Comparison of ENCODE assay signal across 1 cellular context in the genomic region with DNA sequence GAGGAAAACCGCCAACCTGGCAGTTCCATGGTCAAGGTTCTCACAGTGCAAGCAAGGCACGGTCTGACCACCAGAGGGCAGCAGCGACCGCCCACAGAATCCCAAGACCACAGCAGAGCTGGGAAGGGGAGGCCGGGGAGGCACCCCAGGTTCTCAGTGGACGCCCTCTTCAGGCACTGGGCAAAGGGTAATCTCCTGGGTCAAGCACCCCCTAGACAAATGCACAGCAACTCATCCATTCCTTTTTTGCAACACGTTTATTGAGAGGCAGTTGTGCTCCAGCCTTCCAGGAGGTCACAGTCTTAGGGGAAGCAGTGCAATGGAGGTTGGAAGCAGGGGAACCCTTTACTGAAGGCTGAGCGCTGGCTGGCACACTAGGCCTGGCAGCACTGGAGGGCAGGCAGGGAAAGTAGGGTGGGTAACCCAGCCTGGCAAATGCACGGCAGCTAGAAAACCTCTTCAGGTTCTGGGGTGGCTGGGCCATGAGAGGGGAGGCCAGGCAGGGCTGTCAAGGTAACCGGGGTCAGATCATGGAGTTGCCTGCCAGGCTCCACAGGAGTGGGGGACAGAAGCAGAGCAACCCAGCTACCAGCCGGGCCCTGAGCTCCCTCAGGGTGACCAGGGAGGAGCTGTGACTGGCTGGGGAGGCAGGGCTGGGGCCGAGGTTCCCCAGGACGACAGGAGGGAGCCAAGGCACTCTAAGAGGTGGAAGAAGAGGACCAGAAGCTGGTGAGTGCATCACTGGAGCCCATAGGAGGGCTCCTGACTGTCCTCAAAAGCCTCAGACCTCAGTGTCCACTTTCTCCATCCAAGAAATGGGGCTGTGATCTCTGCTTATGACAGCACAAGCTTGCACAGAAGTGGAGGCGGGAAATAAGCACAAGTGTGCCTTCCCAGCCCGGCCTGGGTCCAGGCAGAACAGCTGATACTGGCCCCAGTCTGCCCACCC.
TF ChIP-seq lines count a peak whose summit lies in the region.

No MANE protein-coding gene starts in this region.

TF ChIP-seq in K562, 482 proteins besides CTCF, POLR2A, EP300 and RAD21 (continued from another document and continues in another):
- TF ChIP-seq, protein P1, sequence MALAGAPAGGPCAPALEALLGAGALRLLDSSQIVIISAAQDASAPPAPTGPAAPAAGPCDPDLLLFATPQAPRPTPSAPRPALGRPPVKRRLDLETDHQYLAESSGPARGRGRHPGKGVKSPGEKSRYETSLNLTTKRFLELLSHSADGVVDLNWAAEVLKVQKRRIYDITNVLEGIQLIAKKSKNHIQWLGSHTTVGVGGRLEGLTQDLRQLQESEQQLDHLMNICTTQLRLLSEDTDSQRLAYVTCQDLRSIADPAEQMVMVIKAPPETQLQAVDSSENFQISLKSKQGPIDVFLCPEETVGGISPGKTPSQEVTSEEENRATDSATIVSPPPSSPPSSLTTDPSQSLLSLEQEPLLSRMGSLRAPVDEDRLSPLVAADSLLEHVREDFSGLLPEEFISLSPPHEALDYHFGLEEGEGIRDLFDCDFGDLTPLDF (CRISPR knock-in tag; IDR thresholded peaks at IDR 0.05), result no peak
- TF ChIP-seq, protein P2, sequence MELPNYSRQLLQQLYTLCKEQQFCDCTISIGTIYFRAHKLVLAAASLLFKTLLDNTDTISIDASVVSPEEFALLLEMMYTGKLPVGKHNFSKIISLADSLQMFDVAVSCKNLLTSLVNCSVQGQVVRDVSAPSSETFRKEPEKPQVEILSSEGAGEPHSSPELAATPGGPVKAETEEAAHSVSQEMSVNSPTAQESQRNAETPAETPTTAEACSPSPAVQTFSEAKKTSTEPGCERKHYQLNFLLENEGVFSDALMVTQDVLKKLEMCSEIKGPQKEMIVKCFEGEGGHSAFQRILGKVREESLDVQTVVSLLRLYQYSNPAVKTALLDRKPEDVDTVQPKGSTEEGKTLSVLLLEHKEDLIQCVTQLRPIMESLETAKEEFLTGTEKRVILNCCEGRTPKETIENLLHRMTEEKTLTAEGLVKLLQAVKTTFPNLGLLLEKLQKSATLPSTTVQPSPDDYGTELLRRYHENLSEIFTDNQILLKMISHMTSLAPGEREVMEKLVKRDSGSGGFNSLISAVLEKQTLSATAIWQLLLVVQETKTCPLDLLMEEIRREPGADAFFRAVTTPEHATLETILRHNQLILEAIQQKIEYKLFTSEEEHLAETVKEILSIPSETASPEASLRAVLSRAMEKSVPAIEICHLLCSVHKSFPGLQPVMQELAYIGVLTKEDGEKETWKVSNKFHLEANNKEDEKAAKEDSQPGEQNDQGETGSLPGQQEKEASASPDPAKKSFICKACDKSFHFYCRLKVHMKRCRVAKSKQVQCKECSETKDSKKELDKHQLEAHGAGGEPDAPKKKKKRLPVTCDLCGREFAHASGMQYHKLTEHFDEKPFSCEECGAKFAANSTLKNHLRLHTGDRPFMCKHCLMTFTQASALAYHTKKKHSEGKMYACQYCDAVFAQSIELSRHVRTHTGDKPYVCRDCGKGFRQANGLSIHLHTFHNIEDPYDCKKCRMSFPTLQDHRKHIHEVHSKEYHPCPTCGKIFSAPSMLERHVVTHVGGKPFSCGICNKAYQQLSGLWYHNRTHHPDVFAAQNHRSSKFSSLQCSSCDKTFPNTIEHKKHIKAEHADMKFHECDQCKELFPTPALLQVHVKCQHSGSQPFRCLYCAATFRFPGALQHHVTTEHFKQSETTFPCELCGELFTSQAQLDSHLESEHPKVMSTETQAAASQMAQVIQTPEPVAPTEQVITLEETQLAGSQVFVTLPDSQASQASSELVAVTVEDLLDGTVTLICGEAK (IDR thresholded peaks at IDR 0.05), result no peak
- TF ChIP-seq, protein P2 (CRISPR knock-in tag; IDR thresholded peaks at IDR 0.05), result no peak
- no peak for TF ChIP-seq ZFP30 (CRISPR knock-in tag; IDR thresholded peaks at IDR 0.05; ENCODE audit: borderline replicate concordance)
- no peak for TF ChIP-seq SMARCA4 (IDR thresholded peaks at IDR 0.05)
- TF ChIP-seq, protein P3, sequence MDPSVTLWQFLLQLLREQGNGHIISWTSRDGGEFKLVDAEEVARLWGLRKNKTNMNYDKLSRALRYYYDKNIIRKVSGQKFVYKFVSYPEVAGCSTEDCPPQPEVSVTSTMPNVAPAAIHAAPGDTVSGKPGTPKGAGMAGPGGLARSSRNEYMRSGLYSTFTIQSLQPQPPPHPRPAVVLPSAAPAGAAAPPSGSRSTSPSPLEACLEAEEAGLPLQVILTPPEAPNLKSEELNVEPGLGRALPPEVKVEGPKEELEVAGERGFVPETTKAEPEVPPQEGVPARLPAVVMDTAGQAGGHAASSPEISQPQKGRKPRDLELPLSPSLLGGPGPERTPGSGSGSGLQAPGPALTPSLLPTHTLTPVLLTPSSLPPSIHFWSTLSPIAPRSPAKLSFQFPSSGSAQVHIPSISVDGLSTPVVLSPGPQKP (CRISPR knock-in tag; IDR thresholded peaks at IDR 0.05), result no peak
- TF ChIP-seq RBM39 (optimal IDR thresholded peaks at IDR 0.05; ENCODE audit: low read depth, low read length), result no peak
- no peak for TF ChIP-seq HEY1 (CRISPR knock-in tag; IDR thresholded peaks at IDR 0.05; ENCODE audit: borderline replicate concordance)
- TF ChIP-seq ZNF121 (CRISPR knock-in tag; conservative IDR thresholded peaks at IDR 0.05), result no peak
- TF ChIP-seq, protein P4, sequence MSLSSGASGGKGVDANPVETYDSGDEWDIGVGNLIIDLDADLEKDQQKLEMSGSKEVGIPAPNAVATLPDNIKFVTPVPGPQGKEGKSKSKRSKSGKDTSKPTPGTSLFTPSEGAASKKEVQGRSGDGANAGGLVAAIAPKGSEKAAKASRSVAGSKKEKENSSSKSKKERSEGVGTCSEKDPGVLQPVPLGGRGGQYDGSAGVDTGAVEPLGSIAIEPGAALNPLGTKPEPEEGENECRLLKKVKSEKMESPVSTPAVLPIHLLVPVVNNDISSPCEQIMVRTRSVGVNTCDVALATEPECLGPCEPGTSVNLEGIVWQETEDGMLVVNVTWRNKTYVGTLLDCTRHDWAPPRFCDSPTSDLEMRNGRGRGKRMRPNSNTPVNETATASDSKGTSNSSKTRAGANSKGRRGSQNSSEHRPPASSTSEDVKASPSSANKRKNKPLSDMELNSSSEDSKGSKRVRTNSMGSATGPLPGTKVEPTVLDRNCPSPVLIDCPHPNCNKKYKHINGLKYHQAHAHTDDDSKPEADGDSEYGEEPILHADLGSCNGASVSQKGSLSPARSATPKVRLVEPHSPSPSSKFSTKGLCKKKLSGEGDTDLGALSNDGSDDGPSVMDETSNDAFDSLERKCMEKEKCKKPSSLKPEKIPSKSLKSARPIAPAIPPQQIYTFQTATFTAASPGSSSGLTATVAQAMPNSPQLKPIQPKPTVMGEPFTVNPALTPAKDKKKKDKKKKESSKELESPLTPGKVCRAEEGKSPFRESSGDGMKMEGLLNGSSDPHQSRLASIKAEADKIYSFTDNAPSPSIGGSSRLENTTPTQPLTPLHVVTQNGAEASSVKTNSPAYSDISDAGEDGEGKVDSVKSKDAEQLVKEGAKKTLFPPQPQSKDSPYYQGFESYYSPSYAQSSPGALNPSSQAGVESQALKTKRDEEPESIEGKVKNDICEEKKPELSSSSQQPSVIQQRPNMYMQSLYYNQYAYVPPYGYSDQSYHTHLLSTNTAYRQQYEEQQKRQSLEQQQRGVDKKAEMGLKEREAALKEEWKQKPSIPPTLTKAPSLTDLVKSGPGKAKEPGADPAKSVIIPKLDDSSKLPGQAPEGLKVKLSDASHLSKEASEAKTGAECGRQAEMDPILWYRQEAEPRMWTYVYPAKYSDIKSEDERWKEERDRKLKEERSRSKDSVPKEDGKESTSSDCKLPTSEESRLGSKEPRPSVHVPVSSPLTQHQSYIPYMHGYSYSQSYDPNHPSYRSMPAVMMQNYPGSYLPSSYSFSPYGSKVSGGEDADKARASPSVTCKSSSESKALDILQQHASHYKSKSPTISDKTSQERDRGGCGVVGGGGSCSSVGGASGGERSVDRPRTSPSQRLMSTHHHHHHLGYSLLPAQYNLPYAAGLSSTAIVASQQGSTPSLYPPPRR (CRISPR knock-in tag; IDR thresholded peaks at IDR 0.05; ENCODE audit: borderline replicate concordance), result no peak
- TF ChIP-seq, protein P5, sequence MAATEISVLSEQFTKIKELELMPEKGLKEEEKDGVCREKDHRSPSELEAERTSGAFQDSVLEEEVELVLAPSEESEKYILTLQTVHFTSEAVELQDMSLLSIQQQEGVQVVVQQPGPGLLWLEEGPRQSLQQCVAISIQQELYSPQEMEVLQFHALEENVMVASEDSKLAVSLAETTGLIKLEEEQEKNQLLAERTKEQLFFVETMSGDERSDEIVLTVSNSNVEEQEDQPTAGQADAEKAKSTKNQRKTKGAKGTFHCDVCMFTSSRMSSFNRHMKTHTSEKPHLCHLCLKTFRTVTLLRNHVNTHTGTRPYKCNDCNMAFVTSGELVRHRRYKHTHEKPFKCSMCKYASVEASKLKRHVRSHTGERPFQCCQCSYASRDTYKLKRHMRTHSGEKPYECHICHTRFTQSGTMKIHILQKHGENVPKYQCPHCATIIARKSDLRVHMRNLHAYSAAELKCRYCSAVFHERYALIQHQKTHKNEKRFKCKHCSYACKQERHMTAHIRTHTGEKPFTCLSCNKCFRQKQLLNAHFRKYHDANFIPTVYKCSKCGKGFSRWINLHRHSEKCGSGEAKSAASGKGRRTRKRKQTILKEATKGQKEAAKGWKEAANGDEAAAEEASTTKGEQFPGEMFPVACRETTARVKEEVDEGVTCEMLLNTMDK (IDR thresholded peaks at IDR 0.05; ENCODE audit: borderline replicate concordance, insufficient read depth, low read depth, low read length, poor library complexity, severe bottlenecking), result peak; percentile 90
- TF ChIP-seq FIP1L1 (IDR thresholded peaks at IDR 0.05; ENCODE audit: low read depth, low read length, poor library complexity, severe bottlenecking), result no peak
- TF ChIP-seq, protein P6, sequence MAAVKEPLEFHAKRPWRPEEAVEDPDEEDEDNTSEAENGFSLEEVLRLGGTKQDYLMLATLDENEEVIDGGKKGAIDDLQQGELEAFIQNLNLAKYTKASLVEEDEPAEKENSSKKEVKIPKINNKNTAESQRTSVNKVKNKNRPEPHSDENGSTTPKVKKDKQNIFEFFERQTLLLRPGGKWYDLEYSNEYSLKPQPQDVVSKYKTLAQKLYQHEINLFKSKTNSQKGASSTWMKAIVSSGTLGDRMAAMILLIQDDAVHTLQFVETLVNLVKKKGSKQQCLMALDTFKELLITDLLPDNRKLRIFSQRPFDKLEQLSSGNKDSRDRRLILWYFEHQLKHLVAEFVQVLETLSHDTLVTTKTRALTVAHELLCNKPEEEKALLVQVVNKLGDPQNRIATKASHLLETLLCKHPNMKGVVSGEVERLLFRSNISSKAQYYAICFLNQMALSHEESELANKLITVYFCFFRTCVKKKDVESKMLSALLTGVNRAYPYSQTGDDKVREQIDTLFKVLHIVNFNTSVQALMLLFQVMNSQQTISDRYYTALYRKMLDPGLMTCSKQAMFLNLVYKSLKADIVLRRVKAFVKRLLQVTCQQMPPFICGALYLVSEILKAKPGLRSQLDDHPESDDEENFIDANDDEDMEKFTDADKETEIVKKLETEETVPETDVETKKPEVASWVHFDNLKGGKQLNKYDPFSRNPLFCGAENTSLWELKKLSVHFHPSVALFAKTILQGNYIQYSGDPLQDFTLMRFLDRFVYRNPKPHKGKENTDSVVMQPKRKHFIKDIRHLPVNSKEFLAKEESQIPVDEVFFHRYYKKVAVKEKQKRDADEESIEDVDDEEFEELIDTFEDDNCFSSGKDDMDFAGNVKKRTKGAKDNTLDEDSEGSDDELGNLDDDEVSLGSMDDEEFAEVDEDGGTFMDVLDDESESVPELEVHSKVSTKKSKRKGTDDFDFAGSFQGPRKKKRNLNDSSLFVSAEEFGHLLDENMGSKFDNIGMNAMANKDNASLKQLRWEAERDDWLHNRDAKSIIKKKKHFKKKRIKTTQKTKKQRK (IDR thresholded peaks at IDR 0.05; ENCODE audit: borderline replicate concordance, low read depth, low read length), result no peak
- TF ChIP-seq JUNB (CRISPR knock-in tag; conservative IDR thresholded peaks at IDR 0.05), result no peak
- no peak for TF ChIP-seq ZBTB1 (CRISPR knock-in tag; IDR thresholded peaks at IDR 0.05; ENCODE audit: borderline replicate concordance, low read depth)
- no peak for TF ChIP-seq SUPT5H (IDR thresholded peaks at IDR 0.05)
- TF ChIP-seq, protein P7, sequence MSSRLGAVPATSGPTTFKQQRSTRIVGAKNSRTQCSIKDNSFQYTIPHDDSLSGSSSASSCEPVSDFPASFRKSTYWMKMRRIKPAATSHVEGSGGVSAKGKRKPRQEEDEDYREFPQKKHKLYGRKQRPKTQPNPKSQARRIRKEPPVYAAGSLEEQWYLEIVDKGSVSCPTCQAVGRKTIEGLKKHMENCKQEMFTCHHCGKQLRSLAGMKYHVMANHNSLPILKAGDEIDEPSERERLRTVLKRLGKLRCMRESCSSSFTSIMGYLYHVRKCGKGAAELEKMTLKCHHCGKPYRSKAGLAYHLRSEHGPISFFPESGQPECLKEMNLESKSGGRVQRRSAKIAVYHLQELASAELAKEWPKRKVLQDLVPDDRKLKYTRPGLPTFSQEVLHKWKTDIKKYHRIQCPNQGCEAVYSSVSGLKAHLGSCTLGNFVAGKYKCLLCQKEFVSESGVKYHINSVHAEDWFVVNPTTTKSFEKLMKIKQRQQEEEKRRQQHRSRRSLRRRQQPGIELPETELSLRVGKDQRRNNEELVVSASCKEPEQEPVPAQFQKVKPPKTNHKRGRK (tag; IDR thresholded peaks at IDR 0.05), result no peak
